26 cellular contexts compared by ENCODE assay signal in genomic region chr11:115185507-115185906, GRCh38.
DNase-seq lines count a peak whose midpoint lies in the region; ATAC-seq and TF ChIP-seq lines count a peak whose summit lies in the region.
"Had no signal": no experiment of that assay in that cellular context is flagged by ENCODE, and none has a peak within 500 bp of the region (broad histone marks: within the 10 kb centered on the region; RNA-seq: fewer than 3 reads in every experiment).

No MANE protein-coding gene starts in this region.

- no peaks in the 10 kb centered on the region for H3K9me3 ChIP-seq in right atrium auricular region
- H3K9me3 ChIP-seq in gastrocnemius medialis: no peaks in the 10 kb centered on the region
- H3K9me3 ChIP-seq: HAP-1, MG63, SJCRH30 had no signal

- H3K27ac ChIP-seq in right atrium auricular region (peak overlapping the region; percentile 40 to 60), gastrocnemius medialis (peak overlapping the region; percentile 73 to 89 (median 77))
- H3K27ac ChIP-seq: C4-2B, SJCRH30 had no signal

- intact Hi-C loops in left cardiac atrium (cut with DNase I): no loop called here
- intact Hi-C loops in Right ventricle myocardium superior (cut with DNase I): no loop called here
- intact Hi-C loops in gastrocnemius medialis (cut with DNase I; ENCODE audit: low total_unique reads): loop anchor here (1.0 kb wide), 2 partner anchors 34 to 319 kb away; partner anchors contain the start of gene CADM1

- no peak overlapping the region for H3K4me3 ChIP-seq in right atrium auricular region
- H3K4me3 ChIP-seq in gastrocnemius medialis: peak overlapping the region; percentile 12 to 27 (median 25)
- H3K4me3 ChIP-seq: HAP-1, MG63, SJCRH30 had no signal

- no peak for TF ChIP-seq CTCF in right atrium auricular region (IDR thresholded peaks at IDR 0.05)
- TF ChIP-seq CTCF in gastrocnemius medialis (IDR thresholded peaks at IDR 0.05 in 4 of 5, conservative IDR thresholded peaks at IDR 0.05 in 1 of 5): no peak

- peak; percentile 34 to 47 for TF ChIP-seq POLR2A in gastrocnemius medialis (IDR thresholded peaks at IDR 0.05)

- peak; percentile 56 to 72 for ATAC-seq in left cardiac atrium
- no peak for ATAC-seq in Right ventricle myocardium superior (ENCODE audit: poor library complexity)
- ATAC-seq in gastrocnemius medialis: peak; percentile 98 to 99
- no peak for ATAC-seq in HG03045 (IDR thresholded peaks at IDR 0.05; ENCODE audit: unreplicated experiment)
- ATAC-seq: SK-N-SH treated with all-trans-retinoic acid at 6 μM for 48 hours had no signal

- no peak for DNase-seq in left cardiac atrium
- no peak for DNase-seq in Right ventricle myocardium superior
- DNase-seq in right atrium auricular region (ENCODE audit: low spot score): no peak
- DNase-seq in gastrocnemius medialis: peak; percentile 24 to 46
- DNase-seq in NCI-H226: no peak
- DNase-seq in NCI-H446 (lab: John Stamatoyannopoulos, UW): no peak
- no peak for DNase-seq in superior temporal gyrus (ENCODE audit: extremely low spot score)
- DNase-seq: AML-193; CD8-positive, alpha-beta memory T cell; DMS 273 treated with DMSO at 0.1 percent for 48 hours; DMS79; GF-D8; GOT3; HFFc6; IMR-90; KG1; MG63; NCI-H1417; NCI-H1694; NCI-H2227 treated with DMSO at 0.1 percent for 48 hours; NCI-H510A treated with DMSO at 0.1 percent for 48 hours; SJCRH30 had no signal

- in situ Hi-C loops in gastrocnemius medialis (cut with MboI; ENCODE audit: low sequenced_read_pairs in 4 of 4): no loop called here

- H3K36me3 ChIP-seq in right atrium auricular region (no peaks in the 10 kb centered on the region), gastrocnemius medialis (no peaks in the 10 kb centered on the region)
- H3K36me3 ChIP-seq: HAP-1, MG63, SJCRH30 had no signal

- H3K27me3 ChIP-seq in right atrium auricular region (no peaks in the 10 kb centered on the region), gastrocnemius medialis (no peaks in the 10 kb centered on the region)
- H3K27me3 ChIP-seq: MG63, SJCRH30 had no signal

- peaks cover 0 to 12% of the 10 kb centered on the region in 2 donors for H3K4me1 ChIP-seq in right atrium auricular region
- H3K4me1 ChIP-seq in gastrocnemius medialis: peaks cover 39 to 55% of the 10 kb centered on the region in 2 donors
- H3K4me1 ChIP-seq: SJCRH30 had no signal

Comparison
In these comparisons a context has a peak if more than half of its experiments do, and no peak if none do; other contexts are left out.
1. ATAC-seq: peak in left cardiac atrium (2 of 2) and gastrocnemius medialis (2 of 2); none in Right ventricle myocardium superior (single experiment) and HG03045 (single experiment).
2. DNase-seq: peak in gastrocnemius medialis (2 of 2); none in left cardiac atrium (single experiment), Right ventricle myocardium superior (single experiment), right atrium auricular region (single experiment), NCI-H226 (single experiment), NCI-H446 (0 of 2) and superior temporal gyrus (single experiment).
3. H3K4me3 ChIP-seq: peak in gastrocnemius medialis (4 of 4); none in right atrium auricular region (0 of 2).